In the genomic region with DNA sequence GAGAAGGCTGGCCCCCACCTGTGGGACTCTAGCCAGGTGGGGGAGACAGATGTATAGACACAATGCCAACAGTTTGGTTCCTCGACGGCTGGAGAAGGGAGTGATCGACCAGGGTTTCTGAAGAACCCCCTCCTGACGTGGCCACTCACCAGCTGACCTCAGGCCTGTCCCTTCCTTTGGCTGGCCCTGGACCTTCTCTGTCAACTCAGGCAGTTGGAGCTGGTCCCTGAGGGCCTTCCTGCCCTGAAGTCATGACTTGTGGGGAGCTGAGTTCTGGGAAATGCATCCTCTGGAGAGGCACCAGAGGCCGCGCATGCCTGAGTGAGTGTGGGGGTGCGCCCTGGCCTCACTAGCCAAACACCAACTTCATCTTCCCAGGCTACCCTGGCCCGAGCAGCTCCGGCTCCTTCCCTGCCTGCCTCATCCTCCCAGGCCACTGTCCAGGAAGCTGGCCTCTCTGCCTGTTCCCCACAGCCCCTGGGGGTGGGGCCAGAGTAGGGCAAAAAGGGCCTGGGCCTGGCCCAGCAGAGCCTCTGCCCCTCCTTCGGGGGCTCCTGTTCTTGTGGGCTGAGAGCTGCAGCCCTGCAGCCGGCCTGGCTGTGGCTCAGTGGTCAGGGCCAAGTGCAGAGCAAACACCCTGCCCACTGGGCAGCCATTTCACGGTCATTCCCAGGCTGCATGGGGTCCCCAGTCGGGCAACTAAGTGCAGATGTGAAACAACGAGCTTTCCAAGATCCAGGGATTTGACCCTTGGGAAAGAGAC, we compare ENCODE assay signal across 12 cellular contexts. TPM values are rescaled to one million over a fixed set of nuclear protein-coding genes. Genes with fewer than 3 reads are reported as not detected.
DNase-seq lines count a peak whose midpoint lies in the region; ATAC-seq and TF ChIP-seq lines count a peak whose summit lies in the region.
"Had no signal": no experiment of that assay in that cellular context is flagged by ENCODE, and none has a peak within 500 bp of the region (broad histone marks: within the 10 kb centered on the region; RNA-seq: fewer than 3 reads in every experiment).

No MANE protein-coding gene starts in this region.

- CTCF ChIA-PET in Caco-2 (lab: Charles Lee): no interaction called here

- POLR2A ChIA-PET in Caco-2 (lab: Charles Lee): no interaction called here

- intact Hi-C loops in Caco-2 (cut with micrococcal nuclease; ENCODE audit: unreplicated experiment) (loop anchor here (5.0 kb wide), 1 partner anchor 96 kb away; no protein-coding TSS in a partner anchor), left ventricle myocardium superior (cut with micrococcal nuclease) (loop anchor here (10.0 kb wide), 1 partner anchor 73 kb away; the partner anchor contains the start of gene MYH9)

- H3K27ac Mint-ChIP-seq in Caco-2 (ENCODE audit: unreplicated experiment): peak overlapping the region; percentile 91
- H3K27ac Mint-ChIP-seq in activated naive CD8-positive, alpha-beta T cell treated with anti-CD3 and anti-CD28 coated beads, Interleukin-2, amount 50 U/mL, for 24 hours: peak overlapping the region; percentile 22

- ATAC-seq in activated naive CD8-positive, alpha-beta T cell treated with anti-CD3 and anti-CD28 coated beads, Interleukin-2, amount 50 U/mL, for 24 hours: no peak
- peak; percentile 28 for ATAC-seq in left ventricle myocardium superior
- no peak for ATAC-seq in HG03571 (IDR thresholded peaks at IDR 0.05; ENCODE audit: unreplicated experiment)
- no peak for ATAC-seq in HG03095 (IDR thresholded peaks at IDR 0.05; ENCODE audit: unreplicated experiment)

- no peaks in the 10 kb centered on the region for H3K9me3 ChIP-seq in Caco-2

- no peak overlapping the region for H3K9ac ChIP-seq in rectal smooth muscle tissue (ENCODE audit: low read length)

- peaks cover 25% of the 10 kb centered on the region for H3K4me1 Mint-ChIP-seq in Caco-2 (ENCODE audit: low read depth, unreplicated experiment)
- H3K4me1 Mint-ChIP-seq in activated naive CD8-positive, alpha-beta T cell treated with anti-CD3 and anti-CD28 coated beads, Interleukin-2, amount 50 U/mL, for 24 hours: peaks cover 22% of the 10 kb centered on the region

- peaks cover 62% of the 10 kb centered on the region for H3K4me1 ChIP-seq in Caco-2
- peaks cover 23% of the 10 kb centered on the region for H3K4me1 ChIP-seq in rectal smooth muscle tissue (ENCODE audit: control insufficient read depth, insufficient read depth, low read length)

- H3K27ac ChIP-seq in rectal smooth muscle tissue (ENCODE audit: low read depth, low read length): peak overlapping the region; percentile 90

- DNase-seq in Caco-2 (no peak), left ventricle myocardium superior (peak; percentile 77), HPDE6-E6E7 (ENCODE audit: extremely low spot score) (no peak)
- DNase-seq in activated naive CD8-positive, alpha-beta T cell treated with anti-CD3 and anti-CD28 coated beads, Interleukin-2, amount 50 U/mL, for 24 hours: no peak
- DNase-seq in activated naive CD4-positive, alpha-beta T cell treated with anti-CD3 and anti-CD28 coated beads, Interleukin-2, amount 50 U/mL, for 16 hours: no peak
- DNase-seq: activated naive CD4-positive, alpha-beta T cell treated with Interleukin-2 at 50 U/mL for 16 hours; COR-L47; HCEC 1CT; NCI-H524 treated with DMSO at 0.1 percent for 48 hours had no signal

- H3K4me3 ChIP-seq in Caco-2 (ENCODE audit: low read depth, low read length) (no peak overlapping the region), rectal smooth muscle tissue (ENCODE audit: low read length) (no peak overlapping the region)

- peaks cover 6% of the 10 kb centered on the region for H3K36me3 Mint-ChIP-seq in Caco-2 (ENCODE audit: insufficient read depth, unreplicated experiment)
- H3K36me3 Mint-ChIP-seq in activated naive CD8-positive, alpha-beta T cell treated with anti-CD3 and anti-CD28 coated beads, Interleukin-2, amount 50 U/mL, for 24 hours (ENCODE audit: low read depth): no peaks in the 10 kb centered on the region

- H3K36me3 ChIP-seq in Caco-2 (ENCODE audit: control insufficient read depth, insufficient read depth, low read length) (no peaks in the 10 kb centered on the region), rectal smooth muscle tissue (ENCODE audit: control insufficient read depth, insufficient read depth, low read length) (no peaks in the 10 kb centered on the region)

- no peak for TF ChIP-seq CTCF in Caco-2 (IDR thresholded peaks at IDR 0.05; ENCODE audit: insufficient read depth in 1 of 2, low read depth in 1 of 2, low read length in 1 of 2, severe bottlenecking in 1 of 2, unreplicated experiment in 1 of 2)

- no peaks in the 10 kb centered on the region for H3K27me3 Mint-ChIP-seq in Caco-2 (ENCODE audit: insufficient read depth, unreplicated experiment)
- no peaks in the 10 kb centered on the region for H3K27me3 Mint-ChIP-seq in activated naive CD8-positive, alpha-beta T cell treated with anti-CD3 and anti-CD28 coated beads, Interleukin-2, amount 50 U/mL, for 24 hours

- no TSS peak for BruUV-seq in Caco-2 (replicated peaks; lab: Mats Ljungman, UMichigan)

- H3K4me3 Mint-ChIP-seq in Caco-2 (ENCODE audit: unreplicated experiment): no peak overlapping the region
- H3K4me3 Mint-ChIP-seq in activated naive CD8-positive, alpha-beta T cell treated with anti-CD3 and anti-CD28 coated beads, Interleukin-2, amount 50 U/mL, for 24 hours: no peak overlapping the region

- H3K27me3 ChIP-seq in Caco-2 (replicated peaks; ENCODE audit: control insufficient read depth, insufficient read depth, low read length) (no peaks in the 10 kb centered on the region), rectal smooth muscle tissue (ENCODE audit: control insufficient read depth, insufficient read depth, low read length) (no peaks in the 10 kb centered on the region)

- H3K9me3 Mint-ChIP-seq in Caco-2 (ENCODE audit: unreplicated experiment): no peaks in the 10 kb centered on the region
- H3K9me3 Mint-ChIP-seq in activated naive CD8-positive, alpha-beta T cell treated with anti-CD3 and anti-CD28 coated beads, Interleukin-2, amount 50 U/mL, for 24 hours: no peaks in the 10 kb centered on the region

RNA-seq across cellular contexts. Expression of gene TXN2, which starts 23.6 kb away (rescaled TPM):
- total RNA-seq in Caco-2 (2022) (75.8 and 77.2 TPM in 2 replicates), left ventricle myocardium superior (131 TPM)

RNA-seq across cellular contexts. Expression of gene FOXRED2, which starts 49.0 kb away (rescaled TPM):
- total RNA-seq in Caco-2 (2022) (182 and 220 TPM in 2 replicates), left ventricle myocardium superior (13.5 TPM)

Comparison
In these comparisons a context has a peak if more than half of its experiments do, and no peak if none do; other contexts are left out.
1. RNA of gene FOXRED2, which starts 49.0 kb away (total RNA-seq): 182 to 220 TPM in Caco-2; 13.5 TPM in left ventricle myocardium superior (single experiment); every median in the first group is over 10 times any median in the second.